ENCODE assay signal across 8 cellular contexts in the genomic region with DNA sequence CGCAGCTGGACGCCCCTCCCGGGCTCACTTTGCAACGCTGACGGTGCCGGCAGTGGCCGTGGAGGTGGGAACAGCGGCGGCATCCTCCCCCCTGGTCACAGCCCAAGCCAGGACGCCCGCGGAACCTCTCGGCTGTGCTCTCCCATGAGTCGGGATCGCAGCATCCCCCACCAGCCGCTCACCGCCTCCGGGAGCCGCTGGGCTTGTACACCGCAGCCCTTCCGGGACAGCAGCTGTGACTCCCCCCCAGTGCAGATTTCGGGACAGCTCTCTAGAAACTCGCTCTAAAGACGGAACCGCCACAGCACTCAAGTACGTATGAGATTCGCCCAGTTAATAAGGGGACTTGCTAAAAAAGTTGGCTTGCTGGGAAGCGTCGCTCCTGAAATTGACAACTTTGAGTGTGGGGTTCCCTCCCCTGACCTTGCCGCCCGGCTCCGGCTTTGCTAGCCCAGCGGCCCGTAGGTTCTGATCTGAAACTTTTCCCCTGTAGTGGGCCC. TPM values are rescaled to one million over a fixed set of nuclear protein-coding genes. Genes with fewer than 3 reads are reported as not detected.
DNase-seq lines count a peak whose midpoint lies in the region; ATAC-seq, FAIRE-seq and TF ChIP-seq lines count a peak whose summit lies in the region.

No MANE protein-coding gene starts in this region.

- H3K4me3 ChIP-seq in DND-41 (ENCODE audit: low read depth in 1 of 2, low read length in 2 of 2) (peak overlapping the region; percentile 26 to 64; a peak in 3 of 4 replicates), mesodermal cell (ENCODE audit: extremely low read depth, insufficient read depth, low read length, poor library complexity, severe bottlenecking) (peak overlapping the region; percentile 71), uterus (peak overlapping the region; percentile 57 to 81)

- peak; percentile 67 for DNase-seq in DND-41
- peak; percentile 5 for DNase-seq in LoVo (ENCODE audit: low spot score)
- peak in 10 of 61 donors; percentile 39 to 73 (median 62) for DNase-seq in caudate nucleus (lab: John Stamatoyannopoulos, UW)
- no peak for DNase-seq in uterus
- DNase-seq in H54 (ENCODE audit: insufficient read length, low spot score): no peak

- FAIRE-seq in H54 (lab: Jason Lieb, UNC): no peak

- H3K4me1 ChIP-seq in DND-41 (ENCODE audit: insufficient read depth, low read length): peaks cover 50% of the 10 kb centered on the region
- H3K4me1 ChIP-seq in mesodermal cell (ENCODE audit: control insufficient read depth, insufficient read depth, low read length, poor library complexity, severe bottlenecking): peaks cover 12% of the 10 kb centered on the region
- H3K4me1 ChIP-seq in uterus: peaks cover 7 to 12% of the 10 kb centered on the region in 2 donors

- intact Hi-C loops in uterus (cut with DNase I; ENCODE audit: low total_unique reads): loop anchor here (10.0 kb wide), 1 partner anchor 593 kb away; no protein-coding TSS in a partner anchor

- peak overlapping the region; percentile 47; the same call in 1 of the 2 replicates for H3K9ac ChIP-seq in DND-41 (ENCODE audit: low read depth, low read length)

- TF ChIP-seq POLR2A in uterus (IDR thresholded peaks at IDR 0.05) (no peak), H54 (IDR thresholded peaks at IDR 0.05; ENCODE audit: low read depth, low read length) (no peak)

- peaks cover 36% of the 10 kb centered on the region for H4K20me1 ChIP-seq in DND-41 (ENCODE audit: insufficient read depth, low read length)

- H3K27ac ChIP-seq in DND-41 (ENCODE audit: low read length): no peak overlapping the region
- peak overlapping the region; percentile 97 for H3K27ac ChIP-seq in caudate nucleus (ENCODE audit: low read depth, low read length)
- H3K27ac ChIP-seq in mesodermal cell (ENCODE audit: low read depth, low read length, severe bottlenecking): peak overlapping the region; percentile 87
- H3K27ac ChIP-seq in uterus: peak overlapping the region; percentile 96 to 99

- 0% methylated on average over 24 to 25 of the region's 34 CpGs for WGBS in mesodermal cell (ENCODE audit: insufficient coverage in 2 of 2), 2 experiments

- ATAC-seq in DND-41 (ENCODE audit: insufficient read depth, low read depth) (peak; percentile 41), GM18870 (IDR thresholded peaks at IDR 0.05; ENCODE audit: unreplicated experiment) (no peak), HG02588 (IDR thresholded peaks at IDR 0.05; ENCODE audit: unreplicated experiment) (no peak)

- H3K79me2 ChIP-seq in DND-41 (ENCODE audit: insufficient read depth, low read length): no peaks in the 10 kb centered on the region

- H3K4me2 ChIP-seq in DND-41 (ENCODE audit: insufficient read depth, low read length): peak overlapping the region; percentile 96

- H3K36me3 ChIP-seq in DND-41 (ENCODE audit: insufficient read depth, low read length) (no peaks in the 10 kb centered on the region; the same call in 1 of the 2 replicates), mesodermal cell (ENCODE audit: control insufficient read depth, insufficient read depth, low read length) (no peaks in the 10 kb centered on the region), uterus (no peaks in the 10 kb centered on the region)

- peak overlapping the region; percentile 61 for H2AFZ ChIP-seq in DND-41 (ENCODE audit: low read depth, low read length)

- no peaks in the 10 kb centered on the region for H3K9me3 ChIP-seq in DND-41 (ENCODE audit: insufficient read depth, low read length, severe bottlenecking)
- no peaks in the 10 kb centered on the region for H3K9me3 ChIP-seq in mesodermal cell (ENCODE audit: control insufficient read depth, low read length)
- no peaks in the 10 kb centered on the region for H3K9me3 ChIP-seq in uterus

- TF ChIP-seq CTCF in DND-41 (IDR thresholded peaks at IDR 0.05; ENCODE audit: borderline replicate concordance, extremely low read depth, low read length, poor library complexity, severe bottlenecking): no peak
- no peak for TF ChIP-seq CTCF in uterus (IDR thresholded peaks at IDR 0.05)

- H3K27me3 ChIP-seq in DND-41 (ENCODE audit: insufficient read depth, low read length, poor library complexity): peaks cover 57% of the 10 kb centered on the region
- H3K27me3 ChIP-seq in uterus: no peaks in the 10 kb centered on the region

RNA-seq across cellular contexts. Expression of gene NR4A3, which starts 0.5 kb away (rescaled TPM):
- polyA plus RNA-seq in mesodermal cell (2013, experiment 1 of 2): 0.96 TPM
- polyA plus RNA-seq in mesodermal cell (2013, experiment 2 of 2): 0.81 TPM
- total RNA-seq in uterus: 1 to 10 TPM in 3 of 4 donors, under 1 TPM in 1; under 0.01 to 5.5 (median 2.0) TPM

Comparison
In these comparisons a context has a peak if more than half of its experiments do, and no peak if none do; other contexts are left out.
1. DNase-seq: peak in DND-41 (single experiment) and LoVo (single experiment); none in uterus (0 of 2) and H54 (single experiment).
2. Peak in every context shown above with its lines, with median percentiles within 50 percentile points of each other: H3K4me3 ChIP-seq.